8 cellular contexts compared by ENCODE assay signal in genomic region chr7:129644634-129645230, GRCh38. TPM values are rescaled to one million over a fixed set of nuclear protein-coding genes. Genes with fewer than 3 reads are reported as not detected.
DNase-seq lines count a peak whose midpoint lies in the region; ATAC-seq and TF ChIP-seq lines count a peak whose summit lies in the region.

No MANE protein-coding gene starts in this region.

- H3K4me1 ChIP-seq in heart right ventricle (peaks cover 0 to 32% (median 17%) of the 10 kb centered on the region in 9 donors), uterus (no peaks in the 10 kb centered on the region)

- peak; percentile 54 for DNase-seq in DMS79 treated with DMSO at 0.1 percent for 48 hours (lab: John Stamatoyannopoulos, UW)
- DNase-seq in MV-4-11 (lab: John Stamatoyannopoulos, UW) = peak; percentile 20
- peak; percentile 69 for DNase-seq in SW480 (ENCODE audit: low spot score)
- DNase-seq in heart right ventricle = no peak
- DNase-seq in uterus = no peak
- no peak for DNase-seq in stimulated activated naive CD8-positive, alpha-beta T cell treated with anti-CD3 and anti-CD28 coated beads, Interleukin-15, Interleukin-2, amounts not matched to agents 100 U/mL and 50 U/mL, for 24 hours
- no peak for DNase-seq in activated CD8-positive, alpha-beta memory T cell treated with anti-CD3 and anti-CD28 coated beads for 24 hours

- no peaks in the 10 kb centered on the region for H3K9me3 ChIP-seq in heart right ventricle
- H3K9me3 ChIP-seq in uterus = no peaks in the 10 kb centered on the region

- 15 to 17% methylated on average over 2 of the region's 2 CpGs for WGBS in heart right ventricle, 2 donors

- no peaks in the 10 kb centered on the region for H3K27me3 ChIP-seq in heart right ventricle
- no peaks in the 10 kb centered on the region for H3K27me3 ChIP-seq in uterus

- intact Hi-C loops in heart right ventricle (cut with DNase I) = loop anchor here in 8 of 10 donors (5.0 to 10.0 kb wide), 6 partner anchors 140 to 300 kb away; partner anchors contain the start of gene SMKR1 (in 2 of the 8)
- intact Hi-C loops in uterus (cut with DNase I; ENCODE audit: low total_unique reads) = no loop called here

- H3K27ac ChIP-seq in heart right ventricle (no peak overlapping the region), uterus (no peak overlapping the region)

- peaks cover 0 to 5% (median 0%) of the 10 kb centered on the region in 9 donors for H3K36me3 ChIP-seq in heart right ventricle
- no peaks in the 10 kb centered on the region for H3K36me3 ChIP-seq in uterus

- TF ChIP-seq CTCF in heart right ventricle (IDR thresholded peaks at IDR 0.05) (peak in 8 of 9 donors; percentile 11 to 67 (median 57)), uterus (IDR thresholded peaks at IDR 0.05) (peak in 3 of 4 experiments; percentile 21 to 41 (median 38))

- TF ChIP-seq POLR2A in uterus (IDR thresholded peaks at IDR 0.05) = no peak

- no peak overlapping the region for H3K4me3 ChIP-seq in heart right ventricle
- H3K4me3 ChIP-seq in uterus = no peak overlapping the region

- ATAC-seq in heart right ventricle = peak in 3 of 8 donors; percentile 41 to 52 (median 44)
- ATAC-seq in GM19397 (IDR thresholded peaks at IDR 0.05; ENCODE audit: unreplicated experiment) = no peak
- ATAC-seq in stimulated activated naive CD8-positive, alpha-beta T cell treated with anti-CD3 and anti-CD28 coated beads, Interleukin-15, Interleukin-2, amounts not matched to agents 100 U/mL and 50 U/mL, for 24 hours = no peak

RNA-seq across cellular contexts. Expression of gene NRF1, which starts 33.2 kb away (rescaled TPM):
- total RNA-seq in heart right ventricle (10 to 100 TPM in 8 of 10 donors, 1 to 10 TPM in 2; 8.3 to 16.0 (median 13.0) TPM), uterus (10 to 100 TPM; 18.2 to 56.5 (median 40.4) TPM)
- 1 to 10 TPM; 4.9 to 9.6 TPM for polyA plus RNA-seq in heart right ventricle

Comparison
In these comparisons a context has a peak if more than half of its experiments do, and no peak if none do; other contexts are left out.
1. DNase-seq: peak in DMS79 treated with DMSO at 0.1 percent for 48 hours (single experiment), MV-4-11 (single experiment) and SW480 (single experiment); none in heart right ventricle (0 of 2), uterus (0 of 2), stimulated activated naive CD8-positive, alpha-beta T cell treated with anti-CD3 and anti-CD28 coated beads, Interleukin-15, Interleukin-2, amounts not matched to agents 100 U/mL and 50 U/mL, for 24 hours (single experiment) and activated CD8-positive, alpha-beta memory T cell treated with anti-CD3 and anti-CD28 coated beads for 24 hours (single experiment).